Comparison of ENCODE assay signal across 15 cellular contexts in genomic region chr21:46424621-46425020, GRCh38. TPM values are rescaled to one million over a fixed set of nuclear protein-coding genes. Genes with fewer than 3 reads are reported as not detected.
A peak's percentile ranks its signal among the peaks of the same experiment; 100 is the strongest.
DNase-seq lines count a peak whose midpoint lies in the region; ATAC-seq and TF ChIP-seq lines count a peak whose summit lies in the region.
"Had no signal": no experiment of that assay in that cellular context is flagged by ENCODE, and none has a peak within 500 bp of the region (broad histone marks: within the 10 kb centered on the region; RNA-seq: fewer than 3 reads in every experiment).

No MANE protein-coding gene starts in this region.

- no peak overlapping the region for H3K4me2 ChIP-seq in BLaER1

- H3K27ac ChIP-seq in BLaER1 (peak overlapping the region; percentile 13; the same call in 1 of the 2 replicates), lower lobe of right lung (peak overlapping the region; percentile 46)
- H3K27ac ChIP-seq: epithelial cell of prostate had no signal

- ATAC-seq in activated T-helper 17 cell treated with anti-CD3 and anti-CD28 coated beads, Interleukin-2, amount 50 U/mL, for 72 hours (replicated peaks) = no peak
- ATAC-seq in lower lobe of right lung = peak; percentile 29 to 44
- no peak for ATAC-seq in GM18505 (IDR thresholded peaks at IDR 0.05; ENCODE audit: unreplicated experiment)
- ATAC-seq: stimulated activated memory B cell treated with anti-CD40 and anti-IgM and Interleukin-4, amounts not matched to agents 10 μg/mL and 1 μg/mL and 100 μg/mL, for 72 hours had no signal

- H3K4me1 Mint-ChIP-seq in activated T-helper 17 cell treated with anti-CD3 and anti-CD28 coated beads, Interleukin-2, amount 50 U/mL, for 72 hours = no peaks in the 10 kb centered on the region
- H3K4me1 Mint-ChIP-seq in nephron progenitor cell = peaks cover 10% of the 10 kb centered on the region
- H3K4me1 Mint-ChIP-seq: stimulated activated memory B cell treated with anti-CD40 and anti-IgM and Interleukin-4, amounts not matched to agents 10 μg/mL and 1 μg/mL and 100 μg/mL, for 72 hours had no signal

- H3K4me1 ChIP-seq in BLaER1 (peaks cover 46% of the 10 kb centered on the region), lower lobe of right lung (no peaks in the 10 kb centered on the region)
- H3K4me1 ChIP-seq: vagina had no signal

- TF ChIP-seq POLR2A in erythroblast (IDR thresholded peaks at IDR 0.05; ENCODE audit: low read length) (no peak), GM18505 (IDR thresholded peaks at IDR 0.05; ENCODE audit: borderline replicate concordance, extremely low read depth, insufficient read depth, insufficient read length) (no peak)

- H3K9me3 ChIP-seq in BLaER1 (no peaks in the 10 kb centered on the region), lower lobe of right lung (no peaks in the 10 kb centered on the region)
- H3K9me3 ChIP-seq: vagina had no signal

- DNase-seq in D341Med (ENCODE audit: low spot score) = peak; percentile 24
- peak; percentile 43 for DNase-seq in lower lobe of right lung
- no peak for DNase-seq in nephron progenitor cell
- DNase-seq in erythroblast (lab: John Stamatoyannopoulos, UW) = no peak
- DNase-seq in iPS-NIHi7 (ENCODE audit: extremely low spot score) = no peak
- DNase-seq: activated CD4-positive, CD25-positive, alpha-beta regulatory T cell treated with anti-CD3 and anti-CD28 coated beads, Interleukin-2, amount 50 U/mL, for 72 hours; activated effector memory CD4-positive, alpha-beta T cell treated with anti-CD3 and anti-CD28 coated beads, Interleukin-2, amount 50 U/mL, for 16 hours; caudate nucleus; RPMI8226 had no signal

- intact Hi-C loops in lower lobe of right lung (cut with DNase I) = no loop called here

- TF ChIP-seq CTCF in lower lobe of right lung (IDR thresholded peaks at IDR 0.05) = no peak
- no peak for TF ChIP-seq CTCF in nephron progenitor cell (IDR thresholded peaks at IDR 0.05)

- H4K20me1 ChIP-seq in BLaER1 = no peaks in the 10 kb centered on the region

- peaks cover 13% of the 10 kb centered on the region for H3K36me3 Mint-ChIP-seq in activated T-helper 17 cell treated with anti-CD3 and anti-CD28 coated beads, Interleukin-2, amount 50 U/mL, for 72 hours (ENCODE audit: low read depth)
- H3K36me3 Mint-ChIP-seq in nephron progenitor cell (ENCODE audit: low read depth) = peaks cover 26% of the 10 kb centered on the region

- peaks cover 71% of the 10 kb centered on the region for H3K36me3 ChIP-seq in BLaER1
- H3K36me3 ChIP-seq in lower lobe of right lung = peaks cover 70% of the 10 kb centered on the region

- H3K27ac Mint-ChIP-seq in activated T-helper 17 cell treated with anti-CD3 and anti-CD28 coated beads, Interleukin-2, amount 50 U/mL, for 72 hours = peak overlapping the region; percentile 69
- H3K27ac Mint-ChIP-seq in nephron progenitor cell = no peak overlapping the region
- H3K27ac Mint-ChIP-seq: stimulated activated memory B cell treated with anti-CD40 and anti-IgM and Interleukin-4, amounts not matched to agents 10 μg/mL and 1 μg/mL and 100 μg/mL, for 72 hours had no signal

- H3K9ac ChIP-seq in BLaER1 = no peak overlapping the region

- H3K9me3 Mint-ChIP-seq in activated T-helper 17 cell treated with anti-CD3 and anti-CD28 coated beads, Interleukin-2, amount 50 U/mL, for 72 hours = no peaks in the 10 kb centered on the region
- H3K9me3 Mint-ChIP-seq in nephron progenitor cell = no peaks in the 10 kb centered on the region
- H3K9me3 Mint-ChIP-seq: stimulated activated memory B cell treated with anti-CD40 and anti-IgM and Interleukin-4, amounts not matched to agents 10 μg/mL and 1 μg/mL and 100 μg/mL, for 72 hours had no signal

- no peak overlapping the region for H3K4me3 ChIP-seq in BLaER1
- H3K4me3 ChIP-seq in lower lobe of right lung = no peak overlapping the region
- H3K4me3 ChIP-seq: vagina had no signal

- H3K27me3 ChIP-seq in BLaER1 = no peaks in the 10 kb centered on the region
- H3K27me3 ChIP-seq in lower lobe of right lung (ENCODE audit: low read depth) = no peaks in the 10 kb centered on the region
- H3K27me3 ChIP-seq: vagina had no signal

- no peaks in the 10 kb centered on the region for H3K27me3 Mint-ChIP-seq in activated T-helper 17 cell treated with anti-CD3 and anti-CD28 coated beads, Interleukin-2, amount 50 U/mL, for 72 hours
- no peaks in the 10 kb centered on the region for H3K27me3 Mint-ChIP-seq in nephron progenitor cell (ENCODE audit: low read depth, poor library complexity)
- H3K27me3 Mint-ChIP-seq: stimulated activated memory B cell treated with anti-CD40 and anti-IgM and Interleukin-4, amounts not matched to agents 10 μg/mL and 1 μg/mL and 100 μg/mL, for 72 hours had no signal

- peak overlapping the region; percentile 44 for H3K4me3 Mint-ChIP-seq in activated T-helper 17 cell treated with anti-CD3 and anti-CD28 coated beads, Interleukin-2, amount 50 U/mL, for 72 hours
- H3K4me3 Mint-ChIP-seq in nephron progenitor cell = no peak overlapping the region
- H3K4me3 Mint-ChIP-seq: stimulated activated memory B cell treated with anti-CD40 and anti-IgM and Interleukin-4, amounts not matched to agents 10 μg/mL and 1 μg/mL and 100 μg/mL, for 72 hours had no signal

RNA-seq across cellular contexts. Expression of gene DIP2A, which starts 34.1 kb away (rescaled TPM):
- 10 to 100 TPM; 43.6 to 49.3 TPM for total RNA-seq in activated T-helper 17 cell treated with anti-CD3 and anti-CD28 coated beads, Interleukin-2, amount 50 U/mL, for 72 hours
- total RNA-seq in lower lobe of right lung = 41.0 TPM

Comparison
In these comparisons a context has a peak if more than half of its experiments do, and no peak if none do; other contexts are left out.
1. DNase-seq: peak in D341Med (single experiment) and lower lobe of right lung (single experiment); none in nephron progenitor cell (single experiment), erythroblast (0 of 2) and iPS-NIHi7 (single experiment).
2. ATAC-seq: peak in lower lobe of right lung (2 of 2); none in activated T-helper 17 cell treated with anti-CD3 and anti-CD28 coated beads, Interleukin-2, amount 50 U/mL, for 72 hours (single experiment) and GM18505 (single experiment).